In genomic region chr14:69683971-69684370, GRCh38 we compare ENCODE assay signal across 12 cellular contexts.
DNase-seq lines count a peak whose midpoint lies in the region; ATAC-seq and TF ChIP-seq lines count a peak whose summit lies in the region.
"Had no signal": no experiment of that assay in that cellular context is flagged by ENCODE, and none has a peak within 500 bp of the region (broad histone marks: within the 10 kb centered on the region; RNA-seq: fewer than 3 reads in every experiment).

No MANE protein-coding gene starts in this region.

- peaks cover 50 to 60% of the 10 kb centered on the region in 2 experiments for H3K4me1 ChIP-seq in neutrophil (ENCODE audit: control insufficient read depth in 1 of 2, insufficient read depth in 1 of 2, low read depth in 1 of 2, low read length in 1 of 2)
- H3K4me1 ChIP-seq: Caco-2 had no signal

- no peaks in the 10 kb centered on the region for H3K27me3 Mint-ChIP-seq in activated naive CD8-positive, alpha-beta T cell treated with anti-CD3 and anti-CD28 coated beads for 36 hours
- H3K27me3 Mint-ChIP-seq in osteocyte (ENCODE audit: unreplicated experiment) = no peaks in the 10 kb centered on the region
- H3K27me3 Mint-ChIP-seq: progenitor cell of endocrine pancreas had no signal

- DNase-seq in activated naive CD8-positive, alpha-beta T cell treated with anti-CD3 and anti-CD28 coated beads for 36 hours = no peak
- DNase-seq in osteocyte (ENCODE audit: extremely low spot score, unreplicated experiment) = no peak
- no peak for DNase-seq in stimulated activated naive CD4-positive, alpha-beta T cell treated with Interleukin-2 at 50 U/mL for 16 hours (lab: John Stamatoyannopoulos, UW)
- DNase-seq: Caco-2, cortex of kidney, NCI-H1436 treated with DMSO at 0.1 percent for 48 hours had no signal

- H3K4me1 Mint-ChIP-seq in activated naive CD8-positive, alpha-beta T cell treated with anti-CD3 and anti-CD28 coated beads for 36 hours = peaks cover 65% of the 10 kb centered on the region
- peaks cover 49% of the 10 kb centered on the region for H3K4me1 Mint-ChIP-seq in osteocyte (ENCODE audit: unreplicated experiment)

- H3K9me3 ChIP-seq in neutrophil = no peaks in the 10 kb centered on the region
- H3K9me3 ChIP-seq: Caco-2 had no signal

- H3K36me3 Mint-ChIP-seq in activated naive CD8-positive, alpha-beta T cell treated with anti-CD3 and anti-CD28 coated beads for 36 hours = peaks cover 27% of the 10 kb centered on the region
- H3K36me3 Mint-ChIP-seq in osteocyte (ENCODE audit: unreplicated experiment) = no peaks in the 10 kb centered on the region

- no peaks in the 10 kb centered on the region for H3K27me3 ChIP-seq in neutrophil

- ATAC-seq in GM21515 (IDR thresholded peaks at IDR 0.05; ENCODE audit: unreplicated experiment) (peak; percentile 68), GM18907 (IDR thresholded peaks at IDR 0.05; ENCODE audit: unreplicated experiment) (no peak), HG03139 (IDR thresholded peaks at IDR 0.05; ENCODE audit: unreplicated experiment) (no peak)

- H3K9me3 Mint-ChIP-seq in activated naive CD8-positive, alpha-beta T cell treated with anti-CD3 and anti-CD28 coated beads for 36 hours = no peaks in the 10 kb centered on the region
- no peaks in the 10 kb centered on the region for H3K9me3 Mint-ChIP-seq in osteocyte (ENCODE audit: unreplicated experiment)

- peaks cover 3% of the 10 kb centered on the region for H3K36me3 ChIP-seq in neutrophil

- TF ChIP-seq CTCF in GM12873 (IDR thresholded peaks at IDR 0.05; ENCODE audit: insufficient read depth, low read depth, low read length, missing control alignments) (peak; percentile 25), neutrophil (IDR thresholded peaks at IDR 0.05) (no peak), osteocyte (IDR thresholded peaks at IDR 0.05) (no peak)

- peak overlapping the region; percentile 86 for H3K27ac ChIP-seq in neutrophil

- no peak overlapping the region for H3K4me3 ChIP-seq in neutrophil (ENCODE audit: low read depth in 1 of 2, low read length in 1 of 2)

- peak overlapping the region; percentile 93 for H3K27ac Mint-ChIP-seq in activated naive CD8-positive, alpha-beta T cell treated with anti-CD3 and anti-CD28 coated beads for 36 hours
- H3K27ac Mint-ChIP-seq in osteocyte (ENCODE audit: unreplicated experiment) = no peak overlapping the region
- H3K27ac Mint-ChIP-seq: progenitor cell of endocrine pancreas had no signal

- no peak overlapping the region for H3K4me3 Mint-ChIP-seq in activated naive CD8-positive, alpha-beta T cell treated with anti-CD3 and anti-CD28 coated beads for 36 hours
- H3K4me3 Mint-ChIP-seq in osteocyte (ENCODE audit: unreplicated experiment) = no peak overlapping the region
